Comparison of ENCODE assay signal across 8 cellular contexts in the genomic region with DNA sequence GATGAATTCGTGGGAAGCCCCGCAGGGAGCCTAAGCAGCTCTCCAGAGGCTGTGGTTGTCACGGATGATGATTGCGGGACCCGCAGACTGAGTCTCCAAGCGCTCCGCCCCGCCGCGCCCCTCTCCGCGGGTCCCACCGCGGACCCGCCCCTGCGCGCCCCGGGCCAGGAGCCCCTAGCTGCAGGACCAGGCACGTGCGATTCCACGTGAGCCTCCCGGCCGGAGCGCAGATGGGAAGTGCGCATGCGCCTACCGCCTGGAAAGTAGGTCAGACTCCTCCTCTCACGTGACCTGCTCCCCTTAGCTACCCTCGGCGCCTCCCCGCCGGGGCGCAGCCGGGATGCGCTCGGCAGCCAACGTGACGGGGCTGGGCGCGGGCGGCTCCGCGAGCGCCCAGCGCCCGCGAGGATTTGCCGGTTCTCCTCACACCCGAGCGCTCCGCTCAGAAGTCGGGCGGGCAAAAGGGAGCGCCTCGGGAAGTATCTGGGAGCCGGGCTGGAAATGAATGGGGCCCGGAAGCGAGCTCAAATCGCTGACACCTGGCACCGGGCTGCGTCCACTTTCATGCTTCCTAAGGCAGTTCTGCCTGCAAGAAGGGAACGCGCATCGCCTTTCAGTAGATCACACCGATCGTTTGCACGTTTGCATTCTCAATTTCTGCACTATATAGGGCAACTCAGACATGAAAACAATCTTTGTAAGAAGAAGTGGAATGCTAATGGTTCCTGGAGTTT. TPM values are rescaled to one million over a fixed set of nuclear protein-coding genes. Genes with fewer than 3 reads are reported as not detected.
A peak's percentile ranks its signal among the peaks of the same experiment; 100 is the strongest.
DNase-seq lines count a peak whose midpoint lies in the region; ATAC-seq and TF ChIP-seq lines count a peak whose summit lies in the region.

No MANE protein-coding gene starts in this region.

- H3K9me3 ChIP-seq in adipocyte (ENCODE audit: control insufficient read depth, low read length) (peaks cover 4% of the 10 kb centered on the region), trophoblast cell (ENCODE audit: insufficient read depth, low read depth, low read length) (no peaks in the 10 kb centered on the region), tibial nerve (no peaks in the 10 kb centered on the region)

- H3K14ac ChIP-seq in trophoblast cell (ENCODE audit: low read length) = no peak overlapping the region

- DNase-seq in GM10248 (ENCODE audit: extremely low spot score) = peak; percentile 97
- peak; percentile 91 for DNase-seq in NAMALWA (ENCODE audit: low spot score)
- DNase-seq in SW 1271 (lab: John Stamatoyannopoulos, UW) = peak; percentile 71 to 84
- peak; percentile 97 for DNase-seq in adipocyte (ENCODE audit: low read depth)
- peak; percentile 95 for DNase-seq in cardiac septum (ENCODE audit: low spot score)
- peak; percentile 51 to 70 for DNase-seq in trophoblast cell
- DNase-seq in tibial nerve (ENCODE audit: low spot score in 2 of 2) = peak; percentile 92 to 94

- peak overlapping the region; percentile 61 for H4K12ac ChIP-seq in trophoblast cell (ENCODE audit: low read depth, low read length)

- no peak overlapping the region for H3K4ac ChIP-seq in trophoblast cell (ENCODE audit: low read depth, low read length)

- no peak overlapping the region for H3K18ac ChIP-seq in trophoblast cell (ENCODE audit: low read length)

- peak overlapping the region; percentile 87 for H3K4me3 ChIP-seq in adipocyte (ENCODE audit: low read length)
- peak overlapping the region; percentile 62 for H3K4me3 ChIP-seq in trophoblast cell (ENCODE audit: low read depth, low read length)
- H3K4me3 ChIP-seq in tibial nerve = peak overlapping the region; percentile 39 to 73 (median 53)

- no peak overlapping the region for H2AK5ac ChIP-seq in trophoblast cell (ENCODE audit: low read length)

- CTCF ChIA-PET in GM10248 (lab: Yijun Ruan, JAX) = interaction anchor here (1.1 to 1.2 kb wide), 2 partner anchors 10 to 44 kb away, joined by 3 read pairs; no protein-coding TSS in a partner anchor

- no peaks in the 10 kb centered on the region for H3K79me2 ChIP-seq in trophoblast cell (ENCODE audit: control insufficient read depth, insufficient read depth, low read length, poor library complexity)

- no peak overlapping the region for H3K27ac ChIP-seq in trophoblast cell (ENCODE audit: low read depth, low read length)
- peak overlapping the region; percentile 68 to 94 (median 75) for H3K27ac ChIP-seq in tibial nerve

- H4K8ac ChIP-seq in trophoblast cell (ENCODE audit: low read depth, low read length) = peak overlapping the region; percentile 26

- peak in 1 of 2 donors; percentile 85 for TF ChIP-seq EP300 in tibial nerve (IDR thresholded peaks at IDR 0.05)

- peak; percentile 91 for ATAC-seq in HG02571 (IDR thresholded peaks at IDR 0.05; ENCODE audit: unreplicated experiment)

- no peak overlapping the region for H2BK12ac ChIP-seq in trophoblast cell (ENCODE audit: low read length)

- H3K27me3 ChIP-seq in adipocyte (replicated peaks; ENCODE audit: control insufficient read depth, insufficient read depth, low read length) (peaks cover 12% of the 10 kb centered on the region), trophoblast cell (ENCODE audit: insufficient read depth, low read length) (no peaks in the 10 kb centered on the region), tibial nerve (no peaks in the 10 kb centered on the region)

- no peak overlapping the region for H3K23ac ChIP-seq in trophoblast cell (ENCODE audit: low read length)

- H3K79me1 ChIP-seq in trophoblast cell (ENCODE audit: low read length) = no peaks in the 10 kb centered on the region

- H3K9ac ChIP-seq in adipocyte (ENCODE audit: low read length) (peak overlapping the region; percentile 73), trophoblast cell (ENCODE audit: low read length) (no peak overlapping the region)

- TF ChIP-seq CTCF in GM10248 (IDR thresholded peaks at IDR 0.05; ENCODE audit: control extremely low read depth, extremely low read depth, low read depth, missing control alignments) (no peak), tibial nerve (IDR thresholded peaks at IDR 0.05) (peak in 2 of 5 experiments; percentile 16 to 55)

- POLR2A ChIA-PET in GM10248 (lab: Yijun Ruan, JAX) = no interaction called here

- no peak overlapping the region for H4K91ac ChIP-seq in trophoblast cell (ENCODE audit: low read depth, low read length)

- H2BK5ac ChIP-seq in trophoblast cell (ENCODE audit: low read depth, low read length, poor library complexity) = no peak overlapping the region

- H3K36me3 ChIP-seq in adipocyte (ENCODE audit: control insufficient read depth, insufficient read depth, low read length, severe bottlenecking) (no peaks in the 10 kb centered on the region), trophoblast cell (ENCODE audit: control insufficient read depth in 1 of 2, insufficient read depth in 2 of 2, low read length in 2 of 2) (no peaks in the 10 kb centered on the region), tibial nerve (no peaks in the 10 kb centered on the region)

- H3K4me1 ChIP-seq in adipocyte (ENCODE audit: control insufficient read depth, insufficient read depth, low read length) = peaks cover 19% of the 10 kb centered on the region
- peaks cover 0 to 4% of the 10 kb centered on the region in 2 experiments for H3K4me1 ChIP-seq in trophoblast cell (ENCODE audit: control insufficient read depth in 1 of 2, insufficient read depth in 2 of 2, low read length in 2 of 2)
- peaks cover 0 to 20% (median 5%) of the 10 kb centered on the region in 4 donors for H3K4me1 ChIP-seq in tibial nerve

- peak overlapping the region; percentile 23 for H2AFZ ChIP-seq in trophoblast cell (ENCODE audit: insufficient read depth, low read length, poor library complexity)

- peak overlapping the region; percentile 93 for H3K4me2 ChIP-seq in trophoblast cell (ENCODE audit: low read length)

- WGBS in trophoblast cell (ENCODE audit: extremely low coverage, insufficient coverage, insufficient read length) = no CpG with 5 or more reads among the region's 67 CpGs
- 0 to 2% methylated on average over 18 to 66 of the region's 67 CpGs for WGBS in tibial nerve, 2 donors

- peak in 1 of 2 donors; percentile 68 for TF ChIP-seq POLR2A in tibial nerve (IDR thresholded peaks at IDR 0.05)

- intact Hi-C loops in cardiac septum (cut with DNase I) = loop anchor here (1.0 to 10.0 kb wide), 3 partner anchors 26 to 106 kb away; partner anchors contain the start of gene HLF

- H2BK120ac ChIP-seq in trophoblast cell (ENCODE audit: insufficient read depth, low read length, poor library complexity) = no peak overlapping the region

RNA-seq across cellular contexts. Expression of gene HLF, which starts 26.4 kb away (rescaled TPM):
- total RNA-seq in cardiac septum = 9.8 TPM
- polyA plus RNA-seq in trophoblast cell (2013) = 0.01 and 0.03 TPM in 2 replicates
- total RNA-seq in tibial nerve = 10 to 100 TPM; 19.5 to 42.5 (median 36.0) TPM
